In the genomic region with DNA sequence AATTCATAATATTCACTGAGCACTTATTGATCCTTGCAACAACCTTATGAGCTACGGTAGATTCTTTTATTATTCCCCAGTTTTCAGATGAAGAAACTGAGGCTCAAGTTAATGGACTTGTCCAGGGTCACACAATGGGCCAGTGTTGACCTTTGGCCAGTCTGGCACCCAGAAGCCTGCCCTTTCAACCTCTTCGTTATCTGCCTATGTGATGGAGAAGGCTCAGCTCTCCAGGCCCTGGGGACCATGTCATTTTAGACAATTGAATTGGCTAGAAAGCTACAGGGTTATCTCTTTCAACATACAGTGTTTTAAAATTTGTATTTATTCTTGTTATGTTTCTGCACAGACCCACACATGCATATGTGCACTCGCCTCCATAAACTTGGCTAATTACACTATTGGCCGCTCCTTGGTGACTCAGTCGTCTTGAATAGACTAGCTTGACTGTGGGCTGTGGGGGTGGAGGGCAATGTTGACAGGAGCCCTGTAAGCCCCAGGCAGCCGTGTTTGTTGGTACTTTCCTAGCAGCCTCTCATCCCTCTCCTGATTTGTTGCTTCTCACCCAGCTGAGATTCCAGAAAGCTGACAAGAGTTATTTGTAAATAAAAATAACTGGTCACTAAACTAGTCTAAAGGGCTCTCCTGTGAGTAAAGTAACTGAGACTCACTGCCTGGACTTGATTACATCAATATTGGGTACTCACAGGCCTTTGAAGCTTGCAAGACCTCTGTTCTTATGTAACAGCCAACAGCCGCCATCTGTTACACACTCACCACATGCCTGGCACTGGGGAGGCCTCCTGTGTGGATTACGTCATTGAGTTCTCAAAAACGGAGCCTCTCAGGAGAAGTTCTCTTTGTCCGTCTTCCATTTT, we compare ENCODE assay signal across 9 cellular contexts. TPM values are rescaled to one million over a fixed set of nuclear protein-coding genes. Genes with fewer than 3 reads are reported as not detected.
DNase-seq lines count a peak whose midpoint lies in the region; ATAC-seq and TF ChIP-seq lines count a peak whose summit lies in the region.
"Had no signal": no experiment of that assay in that cellular context is flagged by ENCODE, and none has a peak within 500 bp of the region (broad histone marks: within the 10 kb centered on the region; RNA-seq: fewer than 3 reads in every experiment).

No MANE protein-coding gene starts in this region.

- no peaks in the 10 kb centered on the region for H4K20me1 ChIP-seq in smooth muscle cell (ENCODE audit: low read depth)

- 24% methylated on average over 10 of the region's 10 CpGs for WGBS in smooth muscle cell (ENCODE audit: low lambda C conversion rate)

- TF ChIP-seq CTCF in WERI-Rb-1 (IDR thresholded peaks at IDR 0.05; ENCODE audit: low read depth, low read length) (no peak), smooth muscle cell (IDR thresholded peaks at IDR 0.05; ENCODE audit: borderline replicate concordance, insufficient read depth, poor library complexity, severe bottlenecking) (no peak)

- H3K4me1 ChIP-seq in smooth muscle cell (ENCODE audit: low read depth), result peaks cover 27% of the 10 kb centered on the region

- DNase-seq in HS-5 (ENCODE audit: low read depth) (peak; percentile 85), WERI-Rb-1 (peak; percentile 74), left ventricle myocardium superior (peak; percentile 65), smooth muscle cell (lab: John Stamatoyannopoulos, UW; ENCODE audit: unreplicated experiment) (peak; percentile 37), SW 1271 (lab: John Stamatoyannopoulos, UW) (no peak)
- DNase-seq: activated naive CD4-positive, alpha-beta T cell treated with anti-CD3 and anti-CD28 coated beads for 36 hours had no signal

- ATAC-seq in left ventricle myocardium superior, result peak; percentile 32
- ATAC-seq in GM18858 (IDR thresholded peaks at IDR 0.05; ENCODE audit: unreplicated experiment), result no peak
- ATAC-seq in GM21737 (IDR thresholded peaks at IDR 0.05; ENCODE audit: unreplicated experiment), result no peak
- no peak for ATAC-seq in HG02623 (IDR thresholded peaks at IDR 0.05; ENCODE audit: unreplicated experiment)

- H3K27ac ChIP-seq in WERI-Rb-1 (peak overlapping the region; percentile 59), smooth muscle cell (ENCODE audit: low read depth) (peak overlapping the region; percentile 96)

- no peaks in the 10 kb centered on the region for H3K27me3 ChIP-seq in WERI-Rb-1 (ENCODE audit: insufficient read depth, low read depth, severe bottlenecking)
- H3K27me3 ChIP-seq in smooth muscle cell (ENCODE audit: low read depth), result no peaks in the 10 kb centered on the region

- peak overlapping the region; percentile 71 for H3K4me2 ChIP-seq in smooth muscle cell

- peaks cover 33% of the 10 kb centered on the region for H3F3A ChIP-seq in smooth muscle cell (ENCODE audit: low read depth)

- no peaks in the 10 kb centered on the region for H3K79me2 ChIP-seq in smooth muscle cell (ENCODE audit: low read depth)

- H3K36me3 ChIP-seq in WERI-Rb-1, result no peaks in the 10 kb centered on the region
- no peaks in the 10 kb centered on the region for H3K36me3 ChIP-seq in smooth muscle cell (ENCODE audit: low read depth)

- H3K9ac ChIP-seq in smooth muscle cell (ENCODE audit: low read depth), result peak overlapping the region; percentile 85

- H3K9me3 ChIP-seq in WERI-Rb-1 (ENCODE audit: severe bottlenecking), result no peaks in the 10 kb centered on the region
- no peaks in the 10 kb centered on the region for H3K9me3 ChIP-seq in smooth muscle cell (replicated peaks; ENCODE audit: low read depth)

- peak overlapping the region; percentile 44 for H2AFZ ChIP-seq in smooth muscle cell (ENCODE audit: low read depth)

- intact Hi-C loops in left ventricle myocardium superior (cut with micrococcal nuclease), result no loop called here

- H3K4me3 ChIP-seq in WERI-Rb-1 (ENCODE audit: low read depth, low read length) (no peak overlapping the region), smooth muscle cell (no peak overlapping the region)

RNA-seq across cellular contexts. Expression of gene ANGPTL2, which starts 8.5 kb away (rescaled TPM):
- 27.4 TPM for total RNA-seq in left ventricle myocardium superior
- 13.3 and 16.1 TPM in 2 replicates for total RNA-seq in smooth muscle cell
- 18.7 and 20.2 TPM in 2 replicates for polyA plus RNA-seq in smooth muscle cell
- total RNA-seq: activated naive CD4-positive, alpha-beta T cell treated with anti-CD3 and anti-CD28 coated beads for 36 hours had no signal

Comparison
In these comparisons a context has a peak if more than half of its experiments do, and no peak if none do; other contexts are left out.
1. DNase-seq: peak in HS-5 (single experiment), WERI-Rb-1 (single experiment), left ventricle myocardium superior (single experiment) and smooth muscle cell (single experiment); none in SW 1271 (0 of 2).